In the genomic region with DNA sequence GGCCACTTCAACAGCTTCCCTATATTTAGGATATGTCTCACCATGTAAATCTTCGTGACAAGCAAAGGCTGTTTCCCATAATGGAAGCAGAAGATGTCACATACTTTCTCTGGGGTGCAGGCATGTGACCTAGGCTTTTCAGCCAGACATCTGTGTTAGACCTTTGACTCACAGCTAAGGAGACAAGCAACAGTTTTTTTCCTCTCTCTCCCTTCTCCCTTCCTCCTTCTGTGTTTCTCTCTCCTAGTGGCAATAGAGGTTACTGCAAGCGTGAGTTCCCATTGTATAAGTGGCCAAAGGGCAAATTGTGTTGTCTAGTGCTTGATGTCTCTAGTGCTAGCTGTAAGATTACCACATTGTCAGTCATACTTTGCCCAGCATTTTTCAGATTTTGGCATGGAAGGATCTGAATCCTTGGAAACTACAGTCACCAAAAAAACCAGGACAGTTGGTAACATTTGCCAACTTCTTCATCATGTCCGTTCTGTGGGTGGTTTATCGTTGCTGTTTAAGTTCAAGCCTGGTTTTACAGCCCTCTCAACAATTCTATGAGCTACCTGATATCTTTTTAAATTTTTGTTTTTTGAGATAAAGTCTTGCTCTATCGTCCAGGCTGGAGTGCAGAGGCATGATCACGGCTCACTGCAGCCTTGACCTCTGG, we compare ENCODE assay signal across 8 cellular contexts. TPM values are rescaled to one million over a fixed set of nuclear protein-coding genes. Genes with fewer than 3 reads are reported as not detected.
DNase-seq lines count a peak whose midpoint lies in the region; ATAC-seq and TF ChIP-seq lines count a peak whose summit lies in the region.

No MANE protein-coding gene starts in this region.

- H3K9me3 ChIP-seq in neutrophil: no peaks in the 10 kb centered on the region

- no peak overlapping the region for H3K27ac Mint-ChIP-seq in T-cell

- POLR2A ChIA-PET in T-cell (lab: Charles Lee): interaction anchor here in 1 of 2 donors (0.6 kb wide), 1 partner anchor 169 kb away, joined by 3 read pairs; no protein-coding TSS in a partner anchor

- no peak overlapping the region for H3K4me3 Mint-ChIP-seq in T-cell

- H3K9me3 Mint-ChIP-seq in T-cell: no peaks in the 10 kb centered on the region

- H3K4me1 ChIP-seq in neutrophil (ENCODE audit: control insufficient read depth in 1 of 2, insufficient read depth in 1 of 2, low read depth in 1 of 2, low read length in 1 of 2): no peaks in the 10 kb centered on the region

- TF ChIP-seq CTCF in neutrophil (IDR thresholded peaks at IDR 0.05): peak; percentile 42

- CTCF ChIA-PET in T-cell (lab: Charles Lee): interaction anchor here (0.5 to 0.8 kb wide), 4 partner anchors 9 to 103 kb away, joined by 4 to 8 read pairs (median 6); no protein-coding TSS in a partner anchor

- ATAC-seq in T-cell (replicated peaks in 1 of 4) (peak; percentile 47 to 66 (median 58)), HG03571 (IDR thresholded peaks at IDR 0.05; ENCODE audit: unreplicated experiment) (no peak)

- H3K4me3 ChIP-seq in neutrophil (ENCODE audit: low read depth in 1 of 2, low read length in 1 of 2): no peak overlapping the region

- no peaks in the 10 kb centered on the region for H3K27me3 Mint-ChIP-seq in T-cell

- no peaks in the 10 kb centered on the region for H3K36me3 Mint-ChIP-seq in T-cell

- H3K27ac ChIP-seq in neutrophil: no peak overlapping the region

- peak; percentile 14 for DNase-seq in activated CD8-positive, alpha-beta memory T cell treated with anti-CD3 and anti-CD28 coated beads, Interleukin-2, amount 50 U/mL, for 4 hours
- DNase-seq in activated CD8-positive, alpha-beta memory T cell treated with anti-CD3 and anti-CD28 coated beads, Interleukin-2, amount 50 U/mL, for 48 hours: no peak
- DNase-seq in H4 (ENCODE audit: low spot score) (peak; percentile 66), NCI-H1105 (lab: John Stamatoyannopoulos, UW) (peak; percentile 13), T-cell (peak in 8 of 34 experiments; percentile 2 to 20 (median 10)), fibroblast of peridontal ligament (ENCODE audit: extremely low read depth) (peak; percentile 58)

- no peaks in the 10 kb centered on the region for H3K27me3 ChIP-seq in neutrophil

- H3K4me1 Mint-ChIP-seq in T-cell: no peaks in the 10 kb centered on the region

- no peaks in the 10 kb centered on the region for H3K36me3 ChIP-seq in neutrophil

RNA-seq across cellular contexts. Expression of a gene that starts 44.4 kb away (rescaled TPM):
- total RNA-seq in H4 (2014; rRNA removed; shearing (Covaris generic)): 10.8 and 12.7 TPM in 2 replicates
- 100 to 1,000 TPM in 1 of 5 donors, 10 to 100 TPM in 4; 75.0 to 108 (median 82.3) TPM for total RNA-seq in T-cell
